ENCODE assay signal across 17 cellular contexts in the genomic region with DNA sequence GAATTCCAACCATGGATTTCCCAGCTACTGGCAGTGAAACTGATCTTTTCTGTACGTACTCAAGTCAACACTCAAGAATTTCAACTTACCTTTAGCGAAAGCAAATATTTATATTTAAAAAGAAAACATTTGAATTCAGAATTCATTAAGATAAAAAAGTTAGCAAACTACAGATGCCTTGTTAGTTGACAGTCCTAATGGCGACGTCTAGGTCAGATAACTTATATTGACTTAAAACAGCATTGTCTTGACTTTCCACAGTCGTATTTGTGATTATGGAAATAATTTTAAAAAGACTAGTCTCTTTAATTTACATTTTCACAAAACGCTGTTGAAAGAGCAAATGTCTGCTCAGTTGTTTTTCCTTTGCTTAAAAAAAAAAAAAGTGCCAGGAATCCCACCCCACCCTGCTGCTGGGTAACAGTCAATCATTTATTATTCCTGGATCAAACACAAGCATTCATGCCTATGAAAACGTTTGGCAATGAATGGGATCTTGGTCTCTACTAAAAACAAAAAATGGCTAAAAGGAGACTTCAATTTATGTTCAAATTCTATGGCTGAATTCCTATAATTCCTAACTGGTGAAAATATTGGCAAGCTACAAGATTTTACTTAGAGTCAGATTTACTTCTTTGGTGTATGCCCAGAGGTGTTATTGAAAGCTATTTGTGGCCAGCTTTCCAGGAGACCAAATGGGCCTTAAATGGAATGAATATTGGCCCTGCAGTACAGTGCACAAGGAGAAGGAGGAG. TPM values are rescaled to one million over a fixed set of nuclear protein-coding genes. Genes with fewer than 3 reads are reported as not detected.
DNase-seq lines count a peak whose midpoint lies in the region; ATAC-seq and TF ChIP-seq lines count a peak whose summit lies in the region.
"Had no signal": no experiment of that assay in that cellular context is flagged by ENCODE, and none has a peak within 500 bp of the region (broad histone marks: within the 10 kb centered on the region; RNA-seq: fewer than 3 reads in every experiment).

No MANE protein-coding gene starts in this region.

- TF ChIP-seq CTCF in esophagus muscularis mucosa (IDR thresholded peaks at IDR 0.05) = no peak

- H3K27me3 ChIP-seq in MG63 = no peaks in the 10 kb centered on the region
- no peaks in the 10 kb centered on the region for H3K27me3 ChIP-seq in esophagus muscularis mucosa

- no peak for TF ChIP-seq EP300 in esophagus muscularis mucosa (IDR thresholded peaks at IDR 0.05)

- H3K27ac ChIP-seq in esophagus muscularis mucosa (replicated peaks in 1 of 4) = peak overlapping the region in 3 of 4 donors; percentile 9 to 47 (median 32)

- H3K4me3 ChIP-seq in MG63 = no peak overlapping the region
- H3K4me3 ChIP-seq in esophagus muscularis mucosa = no peak overlapping the region
- H3K4me3 ChIP-seq in skeletal muscle cell (ENCODE audit: low read depth, low read length) = no peak overlapping the region

- peaks cover 0 to 17% (median 13%) of the 10 kb centered on the region in 4 donors for H3K4me1 ChIP-seq in esophagus muscularis mucosa

- TF ChIP-seq POLR2A in esophagus muscularis mucosa (IDR thresholded peaks at IDR 0.05; ENCODE audit: low read depth) = no peak

- intact Hi-C loops in esophagus muscularis mucosa (cut with DNase I) = no loop called here

- H3K9me3 ChIP-seq in MG63 (peaks cover 8% of the 10 kb centered on the region), esophagus muscularis mucosa (no peaks in the 10 kb centered on the region)

- peaks cover 7% of the 10 kb centered on the region; the same call in 1 of the 2 replicates for H3K36me3 ChIP-seq in MG63
- no peaks in the 10 kb centered on the region for H3K36me3 ChIP-seq in esophagus muscularis mucosa

- WGBS in esophagus muscularis mucosa = 39% methylated on average over 7 of the region's 7 CpGs

- DNase-seq in AG20443 (ENCODE audit: low spot score) = peak; percentile 41
- peak; percentile 70 for DNase-seq in MG63
- DNase-seq in esophagus muscularis mucosa (ENCODE audit: extremely low spot score) = no peak
- peak; percentile 48 for DNase-seq in skeletal muscle cell (ENCODE audit: low read depth)
- no peak for DNase-seq in activated CD4-positive, CD25-positive, alpha-beta regulatory T cell (lab: John Stamatoyannopoulos, UW)
- no peak for DNase-seq in GM19240 (ENCODE audit: insufficient read length, low spot score)
- no peak for DNase-seq in SIG-M5 (lab: John Stamatoyannopoulos, UW)
- DNase-seq: activated CD4-positive, alpha-beta T cell treated with anti-CD3 and anti-CD28 coated beads, Interleukin-2, amount 50 U/mL, for 48 hours; amygdala; CD8-positive, alpha-beta T cell; GDM1; Karpas-422; NCI-H1694 had no signal

- no peak for ATAC-seq in HG03045 (IDR thresholded peaks at IDR 0.05; ENCODE audit: unreplicated experiment)
- ATAC-seq: CD8-positive, alpha-beta T cell had no signal

RNA-seq across cellular contexts. Expression of a gene that starts 22.0 kb away (rescaled TPM):
- total RNA-seq in MG63 (2014; rRNA removed; shearing (Covaris generic); ENCODE audit: low replicate concordance) = not detected in 2 replicates
- total RNA-seq in esophagus muscularis mucosa = not detected
- total RNA-seq: CD8-positive, alpha-beta T cell; glomerular endothelial cell; H1; posterior vena cava had no signal

RNA-seq across cellular contexts. Expression of a gene that starts 26.6 kb away (rescaled TPM):
- 12.2 and 25.0 TPM in 2 replicates for total RNA-seq in MG63 (2014; rRNA removed; shearing (Covaris generic); ENCODE audit: low replicate concordance)
- 1 to 10 TPM; 2.1 to 5.7 (median 2.8) TPM for total RNA-seq in esophagus muscularis mucosa
- total RNA-seq: CD8-positive, alpha-beta T cell; H1 had no signal

RNA-seq across cellular contexts. Expression of a gene that starts 29.9 kb away (rescaled TPM):
- total RNA-seq in MG63 (2014; rRNA removed; shearing (Covaris generic); ENCODE audit: low replicate concordance) = 95.0 and 617 TPM in 2 replicates
- 10 to 100 TPM in 2 of 4 donors, 1 to 10 TPM in 2; 3.7 to 53.0 (median 15.6) TPM for total RNA-seq in esophagus muscularis mucosa
- total RNA-seq: CD8-positive, alpha-beta T cell; H1 had no signal

Comparison
In these comparisons a context has a peak if more than half of its experiments do, and no peak if none do; other contexts are left out.
1. DNase-seq: peak in AG20443 (single experiment), MG63 (single experiment) and skeletal muscle cell (single experiment); none in esophagus muscularis mucosa (single experiment), activated CD4-positive, CD25-positive, alpha-beta regulatory T cell (0 of 4), GM19240 (single experiment) and SIG-M5 (single experiment).